Comparison of ENCODE assay signal across 13 cellular contexts in genomic region chr20:22374678-22375590, GRCh38.
DNase-seq lines count a peak whose midpoint lies in the region; ATAC-seq and TF ChIP-seq lines count a peak whose summit lies in the region.
"Had no signal": no experiment of that assay in that cellular context is flagged by ENCODE, and none has a peak within 500 bp of the region (broad histone marks: within the 10 kb centered on the region; RNA-seq: fewer than 3 reads in every experiment).

No MANE protein-coding gene starts in this region.

- H3K9ac ChIP-seq in BLaER1 treated with 17β-estradiol and CSF1 and Interleukin-3, amounts not matched to agents 10 nM and 100 nM = peak overlapping the region in 4 of 11 experiments; percentile 47 to 60 (median 57); a peak in 8 of 22 replicates
- H3K9ac ChIP-seq in PC-3 (ENCODE audit: low read length) = peak overlapping the region; percentile 48

- TF ChIP-seq POLR2A in NB4 (IDR thresholded peaks at IDR 0.05; ENCODE audit: extremely low read depth, insufficient read length) = no peak

- ATAC-seq in PC-3 (peak; percentile 18), HG03039 (IDR thresholded peaks at IDR 0.05; ENCODE audit: unreplicated experiment) (no peak)
- ATAC-seq: activated CD4-positive, alpha-beta T cell treated with anti-CD3 and anti-CD28 coated beads for 36 hours; activated T-helper 17 cell treated with anti-CD3 and anti-CD28 coated beads, Interleukin-2, amount 50 U/mL, for 72 hours; stimulated activated naive CD8-positive, alpha-beta T cell treated with anti-CD3 and anti-CD28 coated beads, Interleukin-15, Interleukin-2, amounts not matched to agents 100 U/mL and 50 U/mL, for 24 hours had no signal

- H3K4me3 ChIP-seq in BLaER1 treated with 17β-estradiol and CSF1 and Interleukin-3, amounts not matched to agents 10 nM and 100 nM = no peak overlapping the region
- H3K4me3 ChIP-seq in NB4 (ENCODE audit: low read depth, low read length) = no peak overlapping the region
- H3K4me3 ChIP-seq in PC-3 (ENCODE audit: low read length) = peak overlapping the region; percentile 43
- H3K4me3 ChIP-seq in fibroblast of mammary gland (ENCODE audit: control insufficient read depth, low read depth, low read length) = no peak overlapping the region
- H3K4me3 ChIP-seq: mucosa of descending colon had no signal

- H2AFZ ChIP-seq in PC-3 (ENCODE audit: low read length) = peak overlapping the region; percentile 40

- POLR2A ChIA-PET in PC-3 (lab: Charles Lee; ENCODE audit: unreplicated experiment) = no interaction called here

- peak; percentile 7 for DNase-seq in NB4 (ENCODE audit: low read depth)
- peak; percentile 76 for DNase-seq in PC-3
- DNase-seq in fibroblast of mammary gland (ENCODE audit: low read depth) = peak; percentile 61
- no peak for DNase-seq in central memory CD4-positive, alpha-beta T cell
- DNase-seq in caudate nucleus (lab: John Stamatoyannopoulos, UW) = no peak
- no peak for DNase-seq in NCI-H1694 (lab: John Stamatoyannopoulos, UW)
- DNase-seq: activated CD4-positive, alpha-beta T cell treated with anti-CD3 and anti-CD28 coated beads for 36 hours; mucosa of descending colon; stimulated activated CD4-positive, alpha-beta T cell treated with anti-CD3 and anti-CD28 coated beads, Interleukin-4, amount 100 ng/mL, for 4 hours; stimulated activated naive CD8-positive, alpha-beta T cell treated with anti-CD3 and anti-CD28 coated beads, Interleukin-15, Interleukin-2, amounts not matched to agents 100 U/mL and 50 U/mL, for 24 hours had no signal

- no peaks in the 10 kb centered on the region for H3K9me2 ChIP-seq in PC-3 (replicated peaks; ENCODE audit: low read length)

- no peaks in the 10 kb centered on the region for H3K9me3 ChIP-seq in BLaER1 treated with 17β-estradiol and CSF1 and Interleukin-3, amounts not matched to agents 10 nM and 100 nM (replicated peaks in 1 of 11)
- no peaks in the 10 kb centered on the region for H3K9me3 ChIP-seq in PC-3 (ENCODE audit: low read length)
- H3K9me3 ChIP-seq: mucosa of descending colon had no signal

- TF ChIP-seq CTCF in NB4 (IDR thresholded peaks at IDR 0.05; ENCODE audit: low read depth, low read length) (no peak), PC-3 (conservative IDR thresholded peaks at IDR 0.05; ENCODE audit: low read depth, low read length) (no peak), fibroblast of mammary gland (conservative IDR thresholded peaks at IDR 0.05; ENCODE audit: control insufficient read depth, insufficient read depth, low read depth, low read length) (no peak)

- BruUV-seq in PC-3 (replicated peaks; lab: Mats Ljungman, UMichigan) = no TSS peak

- no peaks in the 10 kb centered on the region for H3K36me3 ChIP-seq in BLaER1 treated with 17β-estradiol and CSF1 and Interleukin-3, amounts not matched to agents 10 nM and 100 nM
- H3K36me3 ChIP-seq in PC-3 (ENCODE audit: low read depth, low read length) = no peaks in the 10 kb centered on the region

- no peaks in the 10 kb centered on the region for H4K20me1 ChIP-seq in BLaER1 treated with 17β-estradiol and CSF1 and Interleukin-3, amounts not matched to agents 10 nM and 100 nM
- H4K20me1 ChIP-seq in PC-3 (ENCODE audit: low read length) = no peaks in the 10 kb centered on the region

- H3F3A ChIP-seq in PC-3 (ENCODE audit: low read length, unreplicated experiment) = peaks cover 15% of the 10 kb centered on the region

- peaks cover 60 to 92% (median 70%) of the 10 kb centered on the region in 10 experiments for H3K4me1 ChIP-seq in BLaER1 treated with 17β-estradiol and CSF1 and Interleukin-3, amounts not matched to agents 10 nM and 100 nM
- H3K4me1 ChIP-seq in PC-3 (ENCODE audit: insufficient read depth, low read length) = peaks cover 65% of the 10 kb centered on the region

- H3K27me3 ChIP-seq in BLaER1 treated with 17β-estradiol and CSF1 and Interleukin-3, amounts not matched to agents 10 nM and 100 nM = no peaks in the 10 kb centered on the region
- no peaks in the 10 kb centered on the region for H3K27me3 ChIP-seq in PC-3 (ENCODE audit: low read length)

- peak overlapping the region in 10 of 11 experiments; percentile 21 to 81 (median 54); a peak in 18 of 22 replicates for H3K27ac ChIP-seq in BLaER1 treated with 17β-estradiol and CSF1 and Interleukin-3, amounts not matched to agents 10 nM and 100 nM
- H3K27ac ChIP-seq in PC-3 (ENCODE audit: low read length) (peak overlapping the region; percentile 85), caudate nucleus (ENCODE audit: low read depth, low read length) (no peak overlapping the region)

- no peaks in the 10 kb centered on the region for H3K79me2 ChIP-seq in PC-3 (ENCODE audit: low read length)

- H3K4me2 ChIP-seq in BLaER1 treated with 17β-estradiol and CSF1 and Interleukin-3, amounts not matched to agents 10 nM and 100 nM = peak overlapping the region; percentile 25 to 85 (median 77)
- H3K4me2 ChIP-seq in PC-3 (ENCODE audit: low read length) = peak overlapping the region; percentile 77

- intact Hi-C loops in PC-3 (cut with micrococcal nuclease) = loop anchor here (1.0 kb wide), 1 partner anchor 29 kb away; no protein-coding TSS in a partner anchor

- CTCF ChIA-PET in PC-3 (lab: Charles Lee) = no interaction called here

Comparison
In these comparisons a context has a peak if more than half of its experiments do, and no peak if none do; other contexts are left out.
1. DNase-seq: peak in NB4 (single experiment), PC-3 (single experiment) and fibroblast of mammary gland (single experiment); none in central memory CD4-positive, alpha-beta T cell (single experiment), caudate nucleus (0 of 61) and NCI-H1694 (single experiment).